Comparison of ENCODE assay signal across 15 cellular contexts in the genomic region with DNA sequence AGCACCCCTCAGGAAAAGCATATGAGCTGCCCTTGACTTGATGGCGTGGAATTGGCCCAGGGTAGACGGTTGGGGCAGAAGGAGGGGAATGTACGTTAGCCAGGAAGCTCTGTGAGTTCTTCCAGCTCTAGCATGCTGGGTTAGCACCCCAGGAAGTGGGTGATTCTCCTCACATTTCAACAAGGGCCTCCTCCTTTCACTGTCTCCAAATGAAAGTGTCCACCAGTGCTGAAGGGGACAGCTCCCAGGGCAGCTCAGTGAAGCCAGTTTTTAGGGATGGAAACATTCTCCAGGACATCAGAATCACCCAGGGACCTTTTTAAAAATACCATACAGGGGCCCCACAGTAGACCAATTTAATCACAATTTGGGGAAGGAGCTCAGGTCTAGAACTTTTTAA. TPM values are rescaled to one million over a fixed set of nuclear protein-coding genes. Genes with fewer than 3 reads are reported as not detected.
DNase-seq lines count a peak whose midpoint lies in the region; ATAC-seq and TF ChIP-seq lines count a peak whose summit lies in the region.
"Had no signal": no experiment of that assay in that cellular context is flagged by ENCODE, and none has a peak within 500 bp of the region (broad histone marks: within the 10 kb centered on the region; RNA-seq: fewer than 3 reads in every experiment).

No MANE protein-coding gene starts in this region.

- CTCF ChIA-PET in activated CD8-positive, alpha-beta T cell treated with anti-CD3 and anti-CD28 coated beads, Interleukin-2, amount 10 ng/mL, durations not matched to agents 7 days and 5 days (lab: Charles Lee) = interaction anchor here (1.5 kb wide), 1 partner anchor 15 kb away, joined by 8 read pairs; no protein-coding TSS in a partner anchor
- CTCF ChIA-PET in activated CD8-positive, alpha-beta T cell treated with anti-CD3 and anti-CD28 coated beads for 36 hours (lab: Charles Lee) = interaction anchor here (1.0 to 1.5 kb wide), 3 partner anchors 14 to 113 kb away, joined by 3 to 5 read pairs (median 3); partner anchors contain the start of gene ABLIM3

- no peaks in the 10 kb centered on the region for H3K36me3 Mint-ChIP-seq in activated CD8-positive, alpha-beta T cell treated with anti-CD3 and anti-CD28 coated beads, Interleukin-2, amount 10 ng/mL, durations not matched to agents 7 days and 5 days (ENCODE audit: low read depth)
- no peaks in the 10 kb centered on the region for H3K36me3 Mint-ChIP-seq in activated CD8-positive, alpha-beta T cell treated with anti-CD3 and anti-CD28 coated beads for 36 hours (ENCODE audit: low read depth)
- no peaks in the 10 kb centered on the region for H3K36me3 Mint-ChIP-seq in nephron progenitor cell (ENCODE audit: low read depth)
- H3K36me3 Mint-ChIP-seq: activated naive CD4-positive, alpha-beta T cell treated with anti-CD3 and anti-CD28 coated beads, Interleukin-2, amount 50 U/mL, for 24 hours had no signal

- no peak overlapping the region for H3K4me3 Mint-ChIP-seq in activated CD8-positive, alpha-beta T cell treated with anti-CD3 and anti-CD28 coated beads, Interleukin-2, amount 10 ng/mL, durations not matched to agents 7 days and 5 days
- no peak overlapping the region for H3K4me3 Mint-ChIP-seq in activated CD8-positive, alpha-beta T cell treated with anti-CD3 and anti-CD28 coated beads for 36 hours
- H3K4me3 Mint-ChIP-seq in nephron progenitor cell = no peak overlapping the region
- H3K4me3 Mint-ChIP-seq: activated naive CD4-positive, alpha-beta T cell treated with anti-CD3 and anti-CD28 coated beads, Interleukin-2, amount 50 U/mL, for 24 hours had no signal

- TF ChIP-seq CTCF in activated CD8-positive, alpha-beta T cell treated with anti-CD3 and anti-CD28 coated beads for 36 hours (IDR thresholded peaks at IDR 0.05) = no peak
- no peak for TF ChIP-seq CTCF in nephron progenitor cell (IDR thresholded peaks at IDR 0.05)

- H3K9me3 Mint-ChIP-seq in activated CD8-positive, alpha-beta T cell treated with anti-CD3 and anti-CD28 coated beads, Interleukin-2, amount 10 ng/mL, durations not matched to agents 7 days and 5 days (ENCODE audit: insufficient read depth) = no peaks in the 10 kb centered on the region
- no peaks in the 10 kb centered on the region for H3K9me3 Mint-ChIP-seq in activated CD8-positive, alpha-beta T cell treated with anti-CD3 and anti-CD28 coated beads for 36 hours
- no peaks in the 10 kb centered on the region for H3K9me3 Mint-ChIP-seq in nephron progenitor cell
- H3K9me3 Mint-ChIP-seq: activated naive CD4-positive, alpha-beta T cell treated with anti-CD3 and anti-CD28 coated beads, Interleukin-2, amount 50 U/mL, for 24 hours had no signal

- no peaks in the 10 kb centered on the region for H3K4me1 Mint-ChIP-seq in activated CD8-positive, alpha-beta T cell treated with anti-CD3 and anti-CD28 coated beads, Interleukin-2, amount 10 ng/mL, durations not matched to agents 7 days and 5 days (ENCODE audit: low read depth)
- no peaks in the 10 kb centered on the region for H3K4me1 Mint-ChIP-seq in activated CD8-positive, alpha-beta T cell treated with anti-CD3 and anti-CD28 coated beads for 36 hours (ENCODE audit: low read depth)
- H3K4me1 Mint-ChIP-seq in nephron progenitor cell = no peaks in the 10 kb centered on the region
- H3K4me1 Mint-ChIP-seq: activated naive CD4-positive, alpha-beta T cell treated with anti-CD3 and anti-CD28 coated beads, Interleukin-2, amount 50 U/mL, for 24 hours had no signal

- ATAC-seq in activated CD8-positive, alpha-beta T cell treated with anti-CD3 and anti-CD28 coated beads, Interleukin-2, amount 10 ng/mL, durations not matched to agents 7 days and 5 days = no peak
- ATAC-seq in activated CD8-positive, alpha-beta T cell treated with anti-CD3 and anti-CD28 coated beads for 36 hours = no peak
- ATAC-seq in HG02870 (IDR thresholded peaks at IDR 0.05; ENCODE audit: unreplicated experiment) (no peak), HG03045 (IDR thresholded peaks at IDR 0.05; ENCODE audit: unreplicated experiment) (no peak)
- ATAC-seq: Right ventricle myocardium inferior had no signal

- POLR2A ChIA-PET in activated CD8-positive, alpha-beta T cell treated with anti-CD3 and anti-CD28 coated beads, Interleukin-2, amount 10 ng/mL, durations not matched to agents 7 days and 5 days (lab: Charles Lee) = no interaction called here
- POLR2A ChIA-PET in activated CD8-positive, alpha-beta T cell treated with anti-CD3 and anti-CD28 coated beads for 36 hours (lab: Charles Lee) = no interaction called here

- intact Hi-C loops in activated CD8-positive, alpha-beta T cell treated with anti-CD3 and anti-CD28 coated beads for 36 hours (cut with micrococcal nuclease) = no loop called here

- H3K4me1 ChIP-seq in SJCRH30 = no peaks in the 10 kb centered on the region
- H3K4me1 ChIP-seq: Caco-2, thyroid gland had no signal

- DNase-seq in activated CD8-positive, alpha-beta T cell treated with anti-CD3 and anti-CD28 coated beads, Interleukin-2, amount 10 ng/mL, durations not matched to agents 7 days and 5 days = peak; percentile 21
- no peak for DNase-seq in activated CD8-positive, alpha-beta T cell treated with anti-CD3 and anti-CD28 coated beads for 36 hours
- DNase-seq in SJCRH30 (peak; percentile 23 to 50), fibroblast of peridontal ligament (ENCODE audit: extremely low read depth) (peak; percentile 33), nephron progenitor cell (peak; percentile 66), RPMI8226 (no peak)
- DNase-seq: NCI-H1694, NCI-H774, thyroid gland had no signal

- no peaks in the 10 kb centered on the region for H3K9me3 ChIP-seq in SJCRH30 (replicated peaks)
- H3K9me3 ChIP-seq: Caco-2, thyroid gland had no signal

- no peak overlapping the region for H3K27ac ChIP-seq in SJCRH30
- H3K27ac ChIP-seq: 22Rv1, thyroid gland had no signal

- no peak overlapping the region for H3K4me3 ChIP-seq in SJCRH30
- H3K4me3 ChIP-seq: thyroid gland had no signal

- peaks cover 8% of the 10 kb centered on the region for H3K27me3 Mint-ChIP-seq in activated CD8-positive, alpha-beta T cell treated with anti-CD3 and anti-CD28 coated beads, Interleukin-2, amount 10 ng/mL, durations not matched to agents 7 days and 5 days (ENCODE audit: low read depth)
- no peaks in the 10 kb centered on the region for H3K27me3 Mint-ChIP-seq in activated CD8-positive, alpha-beta T cell treated with anti-CD3 and anti-CD28 coated beads for 36 hours
- peaks cover 41% of the 10 kb centered on the region for H3K27me3 Mint-ChIP-seq in nephron progenitor cell (ENCODE audit: low read depth, poor library complexity)
- H3K27me3 Mint-ChIP-seq: activated naive CD4-positive, alpha-beta T cell treated with anti-CD3 and anti-CD28 coated beads, Interleukin-2, amount 50 U/mL, for 24 hours had no signal

- H3K36me3 ChIP-seq in SJCRH30 = no peaks in the 10 kb centered on the region
- H3K36me3 ChIP-seq: thyroid gland had no signal

- H3K27ac Mint-ChIP-seq in activated CD8-positive, alpha-beta T cell treated with anti-CD3 and anti-CD28 coated beads, Interleukin-2, amount 10 ng/mL, durations not matched to agents 7 days and 5 days = no peak overlapping the region
- H3K27ac Mint-ChIP-seq in activated CD8-positive, alpha-beta T cell treated with anti-CD3 and anti-CD28 coated beads for 36 hours = no peak overlapping the region
- no peak overlapping the region for H3K27ac Mint-ChIP-seq in nephron progenitor cell
- H3K27ac Mint-ChIP-seq: activated naive CD4-positive, alpha-beta T cell treated with anti-CD3 and anti-CD28 coated beads, Interleukin-2, amount 50 U/mL, for 24 hours had no signal

- H3K27me3 ChIP-seq in SJCRH30 = no peaks in the 10 kb centered on the region; the same call in 1 of the 2 replicates
- H3K27me3 ChIP-seq: thyroid gland had no signal

RNA-seq across cellular contexts. Expression of gene AFAP1L1, which starts 17.2 kb away (rescaled TPM):
- total RNA-seq in activated CD8-positive, alpha-beta T cell treated with anti-CD3 and anti-CD28 coated beads, Interleukin-2, amount 10 ng/mL, durations not matched to agents 7 days and 5 days = not detected
- 1 to 10 TPM; 1.3 to 1.6 TPM for total RNA-seq in activated CD8-positive, alpha-beta T cell treated with anti-CD3 and anti-CD28 coated beads for 36 hours
- 0.45 and 0.56 TPM in 2 replicates for total RNA-seq in SJCRH30 (2014; rRNA removed; shearing (Covaris generic))

Comparison
In these comparisons a context has a peak if more than half of its experiments do, and no peak if none do; other contexts are left out.
1. DNase-seq: peak in activated CD8-positive, alpha-beta T cell treated with anti-CD3 and anti-CD28 coated beads, Interleukin-2, amount 10 ng/mL, durations not matched to agents 7 days and 5 days (single experiment), SJCRH30 (2 of 2), fibroblast of peridontal ligament (single experiment) and nephron progenitor cell (single experiment); none in activated CD8-positive, alpha-beta T cell treated with anti-CD3 and anti-CD28 coated beads for 36 hours (single experiment) and RPMI8226 (single experiment).